ENCODE assay signal across 34 cellular contexts in genomic region chr6:105460860-105461259, GRCh38.
"Had no signal": no experiment of that assay in that cellular context is flagged by ENCODE, and none has a peak within 500 bp of the region (broad histone marks: within the 10 kb centered on the region; RNA-seq: fewer than 3 reads in every experiment).

No MANE protein-coding gene starts in this region.

- H3K27me3 ChIP-seq: MG63, Peyer's patch had no signal

- H3K36me3 ChIP-seq: MG63, Peyer's patch had no signal

- H3K4me1 ChIP-seq: Peyer's patch had no signal

- FAIRE-seq: bronchial epithelial cell had no signal

- H3K36me3 Mint-ChIP-seq: brain, T-cell had no signal

- H3K4me1 Mint-ChIP-seq: activated naive CD4-positive, alpha-beta T cell treated with anti-CD3 and anti-CD28 coated beads, Interleukin-2, amount 50 U/mL, for 24 hours; brain had no signal

- H3K9me3 ChIP-seq: MG63 had no signal

- ATAC-seq: activated T-cell treated with anti-CD3 and anti-CD28 coated beads, Interleukin-2, amount 50 U/mL, for 72 hours; PC-3; Right ventricle myocardium inferior; SK-N-SH treated with all-trans-retinoic acid at 6 μM for 48 hours; T-cell; T-helper 17 cell had no signal

- H3K27ac ChIP-seq: Peyer's patch, VCaP had no signal

- H3K4me3 Mint-ChIP-seq: activated B cell treated with CpG ODN at 0.5 μM for 24 hours; activated CD4-positive, alpha-beta memory T cell treated with anti-CD3 and anti-CD28 coated beads for 36 hours; activated naive CD4-positive, alpha-beta T cell treated with anti-CD3 and anti-CD28 coated beads, Interleukin-2, amount 50 U/mL, for 24 hours; activated T-cell treated with anti-CD3 and anti-CD28 coated beads, Interleukin-2, amount 50 U/mL, for 72 hours; brain; T-cell; T-helper 17 cell had no signal

- H3K27ac Mint-ChIP-seq: activated B cell treated with CpG ODN at 0.5 μM for 24 hours; activated CD4-positive, alpha-beta memory T cell treated with anti-CD3 and anti-CD28 coated beads for 36 hours; activated naive CD4-positive, alpha-beta T cell treated with anti-CD3 and anti-CD28 coated beads, Interleukin-2, amount 50 U/mL, for 24 hours; activated T-cell treated with anti-CD3 and anti-CD28 coated beads, Interleukin-2, amount 50 U/mL, for 72 hours; activated T-helper 2 cell treated with anti-CD3 and anti-CD28 coated beads, Interferon-gamma antibody, Interleukin-2, Interleukin-4, amounts not matched to agents 10 μg/mL and 5 μg/mL and 100 μg/mL, durations not matched to agents 14 hours and 24 hours and 36 hours; brain; T-helper 17 cell had no signal

- H3K4me3 ChIP-seq: MG63, Peyer's patch had no signal

- DNase-seq: activated B cell treated with CpG ODN at 0.5 μM for 24 hours; activated CD4-positive, alpha-beta memory T cell treated with anti-CD3 and anti-CD28 coated beads for 36 hours; activated CD4-positive, alpha-beta T cell treated with anti-CD3 and anti-CD28 coated beads for 4 hours; activated CD4-positive, alpha-beta T cell treated with anti-CD3 and anti-CD28 coated beads, Interleukin-2, amount 50 U/mL, for 1 hour; activated CD4-positive, CD25-positive, alpha-beta regulatory T cell treated with anti-CD3 and anti-CD28 coated beads, Interleukin-2, amount 50 U/mL, for 72 hours; activated gamma-delta T cell; activated naive CD4-positive, alpha-beta T cell treated with Interleukin-2 at 50 U/mL for 16 hours; activated T-cell treated with anti-CD3 and anti-CD28 coated beads, Interleukin-2, amount 50 U/mL, for 1 hour; activated T-cell treated with anti-CD3 and anti-CD28 coated beads, Interleukin-2, amount 50 U/mL, for 72 hours; anterior cingulate cortex; caudate nucleus; Karpas-422; KBM-7; MG63; NCI-H1092; NCI-H1436 treated with DMSO at 0.1 percent for 48 hours; NCI-H1694 treated with DMSO at 0.1 percent for 48 hours; NCI-H2029; NCI-H345; NCI-H524 treated with DMSO at 0.1 percent for 48 hours; PC-3; Peyer's patch; RPMI8226; SIG-M5; T-cell; T-helper 17 cell; T-helper 9 cell had no signal
